ENCODE assay signal across 8 cellular contexts in genomic region chr11:64317325-64317960, GRCh38. TPM values are rescaled to one million over a fixed set of nuclear protein-coding genes. Genes with fewer than 3 reads are reported as not detected.
DNase-seq lines count a peak whose midpoint lies in the region; ATAC-seq and TF ChIP-seq lines count a peak whose summit lies in the region.

Gene TRMT112 (minus strand): TSS chr11:64317559. CDS start chr11:64317526, 33 bp downstream.

- H3K79me2 ChIP-seq in osteoblast (ENCODE audit: insufficient read depth, low read length), result peaks cover 31% of the 10 kb centered on the region

- H3K9me3 ChIP-seq in osteoblast (ENCODE audit: low read depth, low read length) (no peaks in the 10 kb centered on the region), thymus (ENCODE audit: control insufficient read depth) (peaks cover 1% of the 10 kb centered on the region)

- H2AFZ ChIP-seq in osteoblast (ENCODE audit: low read length), result peak within 1 kb of the TSS; percentile 67

- H3K4me1 ChIP-seq in osteoblast (ENCODE audit: insufficient read depth, low read length) (peaks cover 11% of the 10 kb centered on the region), thymus (ENCODE audit: control insufficient read depth, insufficient read depth, low read length) (peaks cover 11% of the 10 kb centered on the region)

- peak; percentile 62 for ATAC-seq in HG02588 (IDR thresholded peaks at IDR 0.05; ENCODE audit: unreplicated experiment)

- DNase-seq in GM06990 (ENCODE audit: extremely low read depth, insufficient read length) (peak; percentile 93), NCI-H1105 (lab: John Stamatoyannopoulos, UW) (peak; percentile 98), SKM-1 treated with dmso at 0.1 percent for 144 hours (lab: John Stamatoyannopoulos, UW; ENCODE audit: unreplicated experiment) (peak; percentile 95), glomerular visceral epithelial cell (ENCODE audit: extremely low spot score) (peak; percentile 99), osteoblast (ENCODE audit: insufficient read length, low spot score, missing footprints) (peak; percentile 99)

- H3K4me3 ChIP-seq in GM06990 (replicated peaks; ENCODE audit: low read depth, low read length) (peak within 1 kb of the TSS; percentile 97), osteoblast (ENCODE audit: insufficient read depth, low read length) (peak within 1 kb of the TSS; percentile 99), thymus (ENCODE audit: low read length) (peak within 1 kb of the TSS; percentile 71)

- H3K27ac ChIP-seq in osteoblast (ENCODE audit: low read depth, low read length) (peak within 1 kb of the TSS; percentile 97), thymus (ENCODE audit: low read depth) (peak within 1 kb of the TSS; percentile 99)

- H3K27ac Mint-ChIP-seq in activated naive CD8-positive, alpha-beta T cell, result peak within 1 kb of the TSS; percentile 99

- peaks cover 37% of the 10 kb centered on the region for H3K4me1 Mint-ChIP-seq in activated naive CD8-positive, alpha-beta T cell (ENCODE audit: low read depth)

- H3K36me3 ChIP-seq in GM06990 (ENCODE audit: control insufficient read depth, insufficient read depth, low read length) (peaks cover 25% of the 10 kb centered on the region), osteoblast (ENCODE audit: insufficient read depth, low read length) (peaks cover 27% of the 10 kb centered on the region), thymus (ENCODE audit: control insufficient read depth, insufficient read depth) (peaks cover 43% of the 10 kb centered on the region)

- WGBS in thymus, result under 1% methylated on average over 43 of the region's 43 CpGs

- peaks cover 4% of the 10 kb centered on the region for H4K20me1 ChIP-seq in osteoblast (ENCODE audit: insufficient read depth, low read length)

- no peaks in the 10 kb centered on the region for H3K27me3 Mint-ChIP-seq in activated naive CD8-positive, alpha-beta T cell

- TF ChIP-seq CTCF in GM06990 (IDR thresholded peaks at IDR 0.05; ENCODE audit: insufficient read depth, low read length, poor library complexity, severe bottlenecking) (no peak), osteoblast (IDR thresholded peaks at IDR 0.05; ENCODE audit: extremely low read depth, low read depth, low read length) (no peak)

- H3K4me2 ChIP-seq in osteoblast (ENCODE audit: insufficient read depth, low read length), result peak within 1 kb of the TSS; percentile 92

- H3K4me3 Mint-ChIP-seq in activated naive CD8-positive, alpha-beta T cell, result peak within 1 kb of the TSS; percentile 97

- no peaks in the 10 kb centered on the region for H3K9me3 Mint-ChIP-seq in activated naive CD8-positive, alpha-beta T cell (ENCODE audit: low read depth)

- peaks cover 10% of the 10 kb centered on the region for H3K36me3 Mint-ChIP-seq in activated naive CD8-positive, alpha-beta T cell

- H3K27me3 ChIP-seq in GM06990 (replicated peaks; ENCODE audit: control insufficient read depth, insufficient read depth, low read length) (no peaks in the 10 kb centered on the region), osteoblast (ENCODE audit: insufficient read depth, low read length) (no peaks in the 10 kb centered on the region), thymus (ENCODE audit: control insufficient read depth, insufficient read depth) (no peaks in the 10 kb centered on the region)

RNA-seq across cellular contexts. Expression of gene TRMT112, which starts in this region (rescaled TPM):
- 104 and 123 TPM in 2 replicates for total RNA-seq in osteoblast
- 294 TPM for polyA plus RNA-seq in thymus

Comparison
In these comparisons a context has a peak if more than half of its experiments do, and no peak if none do; other contexts are left out.
1. Peak in every context shown above with its lines: DNase-seq, ATAC-seq, H3K4me3 ChIP-seq and H3K27ac ChIP-seq.